In the genomic region with DNA sequence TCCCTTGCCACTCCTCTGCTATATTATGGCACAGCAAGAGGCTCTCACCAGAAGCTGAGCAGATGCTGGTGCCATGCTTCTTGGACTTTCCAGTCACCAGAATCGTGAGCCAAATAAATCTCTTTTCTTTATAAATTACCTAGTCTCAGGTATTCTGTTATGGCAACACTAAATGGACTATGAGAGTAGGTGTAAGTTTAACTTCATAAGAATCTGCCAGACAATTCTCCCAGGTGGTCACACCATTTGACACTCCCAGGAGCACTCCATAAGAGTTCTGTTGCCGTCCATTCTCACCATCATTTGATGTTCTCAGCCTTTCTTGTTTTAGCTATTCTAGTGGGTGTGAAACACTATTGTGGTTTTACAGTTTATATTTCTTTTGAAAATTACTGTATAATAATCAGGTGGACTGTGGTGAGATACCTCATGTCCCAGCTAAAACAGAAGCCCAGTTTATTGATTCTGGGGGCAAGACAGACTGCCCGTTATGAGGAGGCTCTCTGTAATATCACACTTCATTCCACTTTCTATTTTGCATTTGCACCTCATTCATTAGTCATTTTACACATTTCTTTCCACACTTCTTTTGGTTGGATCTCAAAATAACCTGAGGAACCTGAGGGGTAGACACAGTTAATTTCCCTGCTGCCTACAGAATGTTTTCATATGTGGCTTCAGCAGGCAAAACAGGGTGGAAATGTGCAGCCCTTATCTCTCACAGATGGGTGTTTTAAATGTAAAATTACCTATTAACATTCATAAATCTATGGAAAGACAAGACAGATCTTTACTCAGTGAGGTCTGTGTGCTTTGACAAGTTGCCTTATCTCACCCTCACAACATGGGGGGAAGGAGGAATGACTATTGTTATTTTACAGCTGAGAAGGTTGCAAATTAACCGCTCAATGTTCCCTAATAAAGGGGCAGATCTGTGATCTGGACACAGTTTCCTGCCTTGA, we compare ENCODE assay signal across 1 cellular context.
A peak's percentile ranks its signal among the peaks of the same experiment; 100 is the strongest.
TF ChIP-seq lines count a peak whose summit lies in the region.

No MANE protein-coding gene starts in this region.

TF ChIP-seq in GM12878, 131 proteins besides CTCF, POLR2A, EP300 and RAD21:
- TF ChIP-seq IKZF2 (IDR thresholded peaks at IDR 0.05) (peak; percentile 47; a peak in 2 of 4 replicates), IKZF1 (conservative IDR thresholded peaks at IDR 0.05) (peak; percentile 51), ETV6 (conservative IDR thresholded peaks at IDR 0.05 in 1 of 2, IDR thresholded peaks at IDR 0.05 in 1 of 2; ENCODE audit: borderline replicate concordance in 1 of 2, low read depth in 1 of 2) (no peak), MTA2 (IDR thresholded peaks at IDR 0.05; ENCODE audit: low read depth) (peak; percentile 46; the same call in 1 of the 2 replicates)
- TF ChIP-seq, protein P1, sequence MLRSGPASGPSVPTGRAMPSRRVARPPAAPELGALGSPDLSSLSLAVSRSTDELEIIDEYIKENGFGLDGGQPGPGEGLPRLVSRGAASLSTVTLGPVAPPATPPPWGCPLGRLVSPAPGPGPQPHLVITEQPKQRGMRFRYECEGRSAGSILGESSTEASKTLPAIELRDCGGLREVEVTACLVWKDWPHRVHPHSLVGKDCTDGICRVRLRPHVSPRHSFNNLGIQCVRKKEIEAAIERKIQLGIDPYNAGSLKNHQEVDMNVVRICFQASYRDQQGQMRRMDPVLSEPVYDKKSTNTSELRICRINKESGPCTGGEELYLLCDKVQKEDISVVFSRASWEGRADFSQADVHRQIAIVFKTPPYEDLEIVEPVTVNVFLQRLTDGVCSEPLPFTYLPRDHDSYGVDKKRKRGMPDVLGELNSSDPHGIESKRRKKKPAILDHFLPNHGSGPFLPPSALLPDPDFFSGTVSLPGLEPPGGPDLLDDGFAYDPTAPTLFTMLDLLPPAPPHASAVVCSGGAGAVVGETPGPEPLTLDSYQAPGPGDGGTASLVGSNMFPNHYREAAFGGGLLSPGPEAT (IDR thresholded peaks at IDR 0.05; ENCODE audit: low read depth) = 0 out of 2 replicates have a peak, but pooled peaks have one; percentile 22
